In genomic region chr17:29585080-29585751, GRCh38 we compare ENCODE assay signal across 8 cellular contexts. TPM values are rescaled to one million over a fixed set of nuclear protein-coding genes. Genes with fewer than 3 reads are reported as not detected.
DNase-seq lines count a peak whose midpoint lies in the region; ATAC-seq and TF ChIP-seq lines count a peak whose summit lies in the region.

No MANE protein-coding gene starts in this region.

- H4K91ac ChIP-seq in mesenchymal stem cell (ENCODE audit: low read length): no peak overlapping the region

- DNase-seq in AG09309 (ENCODE audit: low read depth): no peak
- peak; percentile 58 for DNase-seq in KBM-7
- DNase-seq in astrocyte of the cerebellum (ENCODE audit: low read depth): no peak
- DNase-seq in mesenchymal stem cell: no peak
- no peak for DNase-seq in NCI-H146 treated with DMSO at 0.1 percent for 48 hours (lab: John Stamatoyannopoulos, UW; ENCODE audit: unreplicated experiment)
- no peak for DNase-seq in HCEC 1CT

- H3K79me1 ChIP-seq in mesenchymal stem cell (replicated peaks; ENCODE audit: low read length, poor library complexity, severe bottlenecking): peaks cover 23% of the 10 kb centered on the region

- H3K23ac ChIP-seq in mesenchymal stem cell (ENCODE audit: low read length in 2 of 2): peak overlapping the region in 1 of 2 experiments; percentile 52

- peak overlapping the region; percentile 12 for H3K27ac ChIP-seq in mesenchymal stem cell (ENCODE audit: low read length, poor library complexity, severe bottlenecking)

- peak overlapping the region in 1 of 2 experiments; percentile 55 for H3K14ac ChIP-seq in mesenchymal stem cell (ENCODE audit: low read length in 2 of 2)

- H3K9me3 ChIP-seq in mesenchymal stem cell (ENCODE audit: control insufficient read depth, low read length): no peaks in the 10 kb centered on the region

- no peak overlapping the region for H3K4me3 ChIP-seq in AG09309 (ENCODE audit: control insufficient read depth, low read depth, low read length)
- no peak overlapping the region for H3K4me3 ChIP-seq in astrocyte of the cerebellum (ENCODE audit: low read depth, low read length)
- no peak overlapping the region for H3K4me3 ChIP-seq in mesenchymal stem cell (ENCODE audit: insufficient read depth in 1 of 2, low read depth in 1 of 2, low read length in 2 of 2)

- H3K36me3 ChIP-seq in mesenchymal stem cell (ENCODE audit: control insufficient read depth in 1 of 2, insufficient read depth in 2 of 2, low read depth in 1 of 2, low read length in 2 of 2): peaks cover 25 to 34% of the 10 kb centered on the region in 2 experiments

- peak overlapping the region; percentile 12 for H2BK15ac ChIP-seq in mesenchymal stem cell (ENCODE audit: low read depth, poor library complexity, severe bottlenecking)

- peaks cover 49% of the 10 kb centered on the region for H3K4me1 ChIP-seq in mesenchymal stem cell (ENCODE audit: control insufficient read depth, insufficient read depth, low read depth, low read length)

- no peak overlapping the region for H2BK120ac ChIP-seq in mesenchymal stem cell (ENCODE audit: low read depth, low read length)

- H3K18ac ChIP-seq in mesenchymal stem cell (ENCODE audit: low read depth in 1 of 2, low read length in 2 of 2): peak overlapping the region in 1 of 2 experiments; percentile 45

- H2BK5ac ChIP-seq in mesenchymal stem cell (ENCODE audit: low read depth, low read length, poor library complexity, severe bottlenecking): no peak overlapping the region

- in situ Hi-C loops in KBM-7 (cut with MboI; ENCODE audit: low pct_unique_long_range_greater_than_20kb, low sequenced_read_pairs) (no loop called here), astrocyte of the cerebellum (cut with HindIII; ENCODE audit: low sequenced_read_pairs) (no loop called here)

- no peaks in the 10 kb centered on the region for H3K27me3 ChIP-seq in mesenchymal stem cell (ENCODE audit: control insufficient read depth in 1 of 2, insufficient read depth in 1 of 2, low read length in 2 of 2)

- TF ChIP-seq CTCF in AG09309 (IDR thresholded peaks at IDR 0.05; ENCODE audit: control insufficient read depth, insufficient read depth, low read depth, low read length, missing control alignments) (peak; percentile 46), astrocyte of the cerebellum (IDR thresholded peaks at IDR 0.05; ENCODE audit: low read depth, low read length, missing control alignments) (peak; percentile 42)

- H3K4me2 ChIP-seq in mesenchymal stem cell (ENCODE audit: low read length, poor library complexity, severe bottlenecking): no peak overlapping the region

- WGBS in mesenchymal stem cell: 64% methylated on average over 7 of the region's 8 CpGs

- H2AFZ ChIP-seq in mesenchymal stem cell (ENCODE audit: low read depth, low read length): no peak overlapping the region

- H2BK12ac ChIP-seq in mesenchymal stem cell (ENCODE audit: low read length in 2 of 2): peak overlapping the region; percentile 22 to 42

- H3K9ac ChIP-seq in mesenchymal stem cell (ENCODE audit: low read length): no peak overlapping the region

- peak overlapping the region; percentile 45 for H4K8ac ChIP-seq in mesenchymal stem cell (ENCODE audit: low read length)

- ATAC-seq in HG02870 (IDR thresholded peaks at IDR 0.05; ENCODE audit: unreplicated experiment) (no peak), HG03045 (IDR thresholded peaks at IDR 0.05; ENCODE audit: unreplicated experiment) (no peak)

- H2AK5ac ChIP-seq in mesenchymal stem cell (ENCODE audit: low read length, severe bottlenecking): peak overlapping the region; percentile 50

- H3K4ac ChIP-seq in mesenchymal stem cell (ENCODE audit: low read depth in 1 of 2, low read length in 2 of 2): peak overlapping the region in 1 of 2 experiments; percentile 42

RNA-seq across cellular contexts. Expression of gene GIT1, which starts 4.2 kb away (rescaled TPM):
- 29.2 TPM for polyA plus RNA-seq in mesenchymal stem cell (2013, experiment 1 of 2)
- 28.5 TPM for polyA plus RNA-seq in mesenchymal stem cell (2013, experiment 2 of 2)

RNA-seq across cellular contexts. Expression of gene ANKRD13B, which starts 7.7 kb away (rescaled TPM):
- polyA plus RNA-seq in mesenchymal stem cell (2013, experiment 1 of 2): 3.6 TPM
- polyA plus RNA-seq in mesenchymal stem cell (2013, experiment 2 of 2): 2.7 TPM

RNA-seq across cellular contexts. Expression of gene TP53I13, which starts 16.7 kb away (rescaled TPM):
- 23.6 TPM for polyA plus RNA-seq in mesenchymal stem cell (2013, experiment 1 of 2)
- polyA plus RNA-seq in mesenchymal stem cell (2013, experiment 2 of 2): 23.8 TPM

RNA-seq across cellular contexts. Expression of gene ABHD15, which starts 18.4 kb away (rescaled TPM):
- 5.5 TPM for polyA plus RNA-seq in mesenchymal stem cell (2013, experiment 1 of 2)
- polyA plus RNA-seq in mesenchymal stem cell (2013, experiment 2 of 2): 5.2 TPM

RNA-seq across cellular contexts. Expression of gene CORO6, which starts 37.5 kb away (rescaled TPM):
- polyA plus RNA-seq in mesenchymal stem cell (2013, experiment 1 of 2): 2.9 TPM
- polyA plus RNA-seq in mesenchymal stem cell (2013, experiment 2 of 2): 2.5 TPM
